In the genomic region with DNA sequence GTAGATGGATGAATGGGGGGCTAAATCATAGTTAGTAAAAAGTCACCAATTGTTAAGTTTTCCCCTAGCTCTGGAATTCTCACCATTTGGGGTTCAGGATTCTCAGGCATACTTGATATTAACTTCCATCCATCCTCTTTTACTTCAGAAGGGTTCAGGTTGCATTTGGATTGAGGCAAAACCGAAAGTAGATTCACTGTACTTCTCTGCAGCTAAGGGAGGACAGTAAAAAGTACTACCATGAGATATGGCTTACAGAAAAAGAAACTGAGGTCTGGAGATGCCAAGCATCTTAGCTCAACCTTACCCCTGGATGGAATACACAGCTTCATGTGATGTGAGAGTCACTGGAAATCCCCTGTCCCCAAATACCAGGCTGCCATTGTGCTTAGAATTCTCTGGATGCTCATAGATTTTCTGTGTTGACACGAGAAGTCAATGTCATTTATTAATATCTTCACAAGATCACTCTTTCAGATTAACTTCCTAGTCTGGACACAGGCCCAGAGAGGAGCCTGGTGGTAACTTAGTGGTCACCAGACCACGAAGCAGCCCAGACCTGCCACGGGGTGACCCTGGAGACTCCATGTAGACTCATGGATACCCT, we compare ENCODE assay signal across 21 cellular contexts.
DNase-seq lines count a peak whose midpoint lies in the region; ATAC-seq, FAIRE-seq and TF ChIP-seq lines count a peak whose summit lies in the region.
"Had no signal": no experiment of that assay in that cellular context is flagged by ENCODE, and none has a peak within 500 bp of the region (broad histone marks: within the 10 kb centered on the region; RNA-seq: fewer than 3 reads in every experiment).

No MANE protein-coding gene starts in this region.

- FAIRE-seq in GM19239 (lab: Jason Lieb, UNC): peak; percentile 26
- FAIRE-seq: A204.1, D721Med, HTR-8/SVneo had no signal

- no peaks in the 10 kb centered on the region for H3K36me3 ChIP-seq in DND-41 (ENCODE audit: insufficient read depth, low read length)
- H3K36me3 ChIP-seq: BLaER1 treated with 17β-estradiol and CSF1 and Interleukin-3, amounts not matched to agents 10 nM and 100 nM had no signal

- H3K36me3 Mint-ChIP-seq in memory B cell: peaks cover 7% of the 10 kb centered on the region

- no peaks in the 10 kb centered on the region for H3K27me3 Mint-ChIP-seq in memory B cell
- H3K27me3 Mint-ChIP-seq: CD4-positive, alpha-beta T cell; T-helper 17 cell had no signal

- H3K9me3 ChIP-seq in DND-41 (ENCODE audit: insufficient read depth, low read length, severe bottlenecking): no peaks in the 10 kb centered on the region
- H3K9me3 ChIP-seq: SK-N-SH had no signal

- no peak for DNase-seq in DND-41
- DNase-seq in GM19239 (ENCODE audit: insufficient read length, low spot score): no peak
- peak; percentile 32 for DNase-seq in OCI-M1 (lab: John Stamatoyannopoulos, UW)
- no peak for DNase-seq in memory B cell (ENCODE audit: low spot score in 2 of 2)
- DNase-seq in NCI-H524 (lab: John Stamatoyannopoulos, UW): no peak
- no peak for DNase-seq in NK-92 (lab: John Stamatoyannopoulos, UW; ENCODE audit: unreplicated experiment)
- DNase-seq: CD4-positive, alpha-beta T cell; H7; MV-4-11; NCI-H1105; NCI-H2029; NCI-H446 treated with DMSO at 0.1 percent for 48 hours; NCI-H526 treated with DMSO at 0.1 percent for 48 hours; SK-N-SH; T-helper 17 cell had no signal

- no peaks in the 10 kb centered on the region for H3K9me3 Mint-ChIP-seq in memory B cell
- H3K9me3 Mint-ChIP-seq: CD4-positive, alpha-beta T cell had no signal

- no peak overlapping the region for H3K9ac ChIP-seq in DND-41 (ENCODE audit: low read depth, low read length)
- H3K9ac ChIP-seq: BLaER1 treated with 17β-estradiol and CSF1 and Interleukin-3, amounts not matched to agents 10 nM and 100 nM; SK-N-SH had no signal

- no peak overlapping the region for H3K27ac ChIP-seq in DND-41 (ENCODE audit: low read length)
- H3K27ac ChIP-seq: BLaER1 treated with 17β-estradiol and CSF1 and Interleukin-3, amounts not matched to agents 10 nM and 100 nM had no signal

- H3K4me1 ChIP-seq in DND-41 (ENCODE audit: insufficient read depth, low read length): no peaks in the 10 kb centered on the region

- no peak overlapping the region for H2AFZ ChIP-seq in DND-41 (ENCODE audit: low read depth, low read length)

- no peaks in the 10 kb centered on the region for H4K20me1 ChIP-seq in DND-41 (ENCODE audit: insufficient read depth, low read length)
- H4K20me1 ChIP-seq: BLaER1 treated with 17β-estradiol and CSF1 and Interleukin-3, amounts not matched to agents 10 nM and 100 nM had no signal

- peak overlapping the region; percentile 42 for H3K27ac Mint-ChIP-seq in memory B cell
- H3K27ac Mint-ChIP-seq: CD4-positive, alpha-beta T cell; T-helper 17 cell had no signal

- no peak overlapping the region for H3K4me3 Mint-ChIP-seq in memory B cell
- H3K4me3 Mint-ChIP-seq: CD4-positive, alpha-beta T cell; T-helper 17 cell had no signal

- TF ChIP-seq CTCF in DND-41 (IDR thresholded peaks at IDR 0.05; ENCODE audit: borderline replicate concordance, extremely low read depth, low read length, poor library complexity, severe bottlenecking): no peak

- no peaks in the 10 kb centered on the region for H3K79me2 ChIP-seq in DND-41 (ENCODE audit: insufficient read depth, low read length)

- H3K27me3 ChIP-seq in DND-41 (ENCODE audit: insufficient read depth, low read length, poor library complexity): no peaks in the 10 kb centered on the region
- H3K27me3 ChIP-seq: BLaER1 treated with 17β-estradiol and CSF1 and Interleukin-3, amounts not matched to agents 10 nM and 100 nM had no signal

- no peak overlapping the region for H3K4me3 ChIP-seq in DND-41 (ENCODE audit: low read depth in 1 of 2, low read length in 2 of 2)
- H3K4me3 ChIP-seq: BLaER1 treated with 17β-estradiol and CSF1 and Interleukin-3, amounts not matched to agents 10 nM and 100 nM had no signal

- no peak overlapping the region for H3K4me2 ChIP-seq in DND-41 (ENCODE audit: insufficient read depth, low read length)
- H3K4me2 ChIP-seq: BLaER1 treated with 17β-estradiol and CSF1 and Interleukin-3, amounts not matched to agents 10 nM and 100 nM; SK-N-SH had no signal

- ATAC-seq in DND-41 (ENCODE audit: insufficient read depth, low read depth) (0 out of 3 replicates have a peak, but pooled peaks have one; percentile 56), memory B cell (ENCODE audit: low read depth) (no peak), HG02588 (IDR thresholded peaks at IDR 0.05; ENCODE audit: unreplicated experiment) (no peak), GM18498 (IDR thresholded peaks at IDR 0.05; ENCODE audit: unreplicated experiment) (no peak)
- ATAC-seq: T-helper 17 cell had no signal

- H3K4me1 Mint-ChIP-seq in memory B cell: peaks cover 21% of the 10 kb centered on the region
